ENCODE assay signal across 13 cellular contexts in genomic region chr6:151376440-151376839, GRCh38. TPM values are rescaled to one million over a fixed set of nuclear protein-coding genes. Genes with fewer than 3 reads are reported as not detected.
DNase-seq lines count a peak whose midpoint lies in the region; ATAC-seq and TF ChIP-seq lines count a peak whose summit lies in the region.
"Had no signal": no experiment of that assay in that cellular context is flagged by ENCODE, and none has a peak within 500 bp of the region (broad histone marks: within the 10 kb centered on the region; RNA-seq: fewer than 3 reads in every experiment).

No MANE protein-coding gene starts in this region.

- in situ Hi-C loops in transverse colon (cut with MboI; ENCODE audit: low pct_ligation_motif_present in 1 of 4, low pct_unique_long_range_greater_than_20kb in 1 of 4, low sequenced_read_pairs in 3 of 4) = no loop called here

- no peak overlapping the region for H3K4me2 ChIP-seq in PC-3 (ENCODE audit: low read length)

- 57 to 66% methylated on average over 1 of the region's 1 CpG for WGBS in transverse colon (ENCODE audit: low coverage in 1 of 2), 2 donors

- H3K4me3 ChIP-seq in CD4-positive, CD25-positive, alpha-beta regulatory T cell (ENCODE audit: low read depth, low read length) = peak overlapping the region; percentile 39
- H3K4me3 ChIP-seq in transverse colon = no peak overlapping the region
- H3K4me3 ChIP-seq in PC-3 (ENCODE audit: low read length) = no peak overlapping the region
- H3K4me3 ChIP-seq: MG63 had no signal

- peaks cover 91% of the 10 kb centered on the region for H3K4me1 ChIP-seq in CD4-positive, CD25-positive, alpha-beta regulatory T cell (ENCODE audit: control insufficient read depth, insufficient read depth, low read length, poor library complexity, severe bottlenecking)
- H3K4me1 ChIP-seq in transverse colon (peaks cover 4 to 19% (median 7%) of the 10 kb centered on the region in 4 donors), PC-3 (ENCODE audit: insufficient read depth, low read length) (peaks cover 15% of the 10 kb centered on the region)

- peaks cover 3% of the 10 kb centered on the region for H3F3A ChIP-seq in PC-3 (ENCODE audit: low read length, unreplicated experiment)

- H3K9me3 Mint-ChIP-seq in CD4-positive, CD25-positive, alpha-beta regulatory T cell = peaks cover 0 to 1% (median 0%) of the 10 kb centered on the region in 7 donors
- H3K9me3 Mint-ChIP-seq in HFFc6 (no peaks in the 10 kb centered on the region), endothelial cell (ENCODE audit: unreplicated experiment) (no peaks in the 10 kb centered on the region)

- peaks cover 16% of the 10 kb centered on the region for H3K36me3 ChIP-seq in CD4-positive, CD25-positive, alpha-beta regulatory T cell (ENCODE audit: control insufficient read depth, insufficient read depth, low read length)
- H3K36me3 ChIP-seq in transverse colon (peaks cover 0 to 8% (median 0%) of the 10 kb centered on the region in 4 donors), PC-3 (ENCODE audit: low read depth, low read length) (peaks cover 3% of the 10 kb centered on the region; the same call in 1 of the 2 replicates)

- peaks cover 83% of the 10 kb centered on the region for H3K79me2 ChIP-seq in PC-3 (ENCODE audit: low read length)

- no TSS peak for BruUV-seq in PC-3 (replicated peaks; lab: Mats Ljungman, UMichigan)

- peak in 1 of 3 donors; percentile 33 for DNase-seq in CD4-positive, CD25-positive, alpha-beta regulatory T cell
- DNase-seq in HFFc6 (no peak), RKO (ENCODE audit: low spot score) (peak; percentile 29), endothelial cell (ENCODE audit: low spot score) (no peak), NCI-H1930 (lab: John Stamatoyannopoulos, UW) (no peak), transverse colon (no peak), PC-3 (no peak)
- DNase-seq: COR-L47, MG63, NCI-H524 treated with DMSO at 0.1 percent for 48 hours had no signal

- H3K27ac ChIP-seq in CD4-positive, CD25-positive, alpha-beta regulatory T cell (ENCODE audit: insufficient read depth, low read length, poor library complexity, severe bottlenecking) = peak overlapping the region; percentile 37
- no peak overlapping the region for H3K27ac ChIP-seq in transverse colon
- no peak overlapping the region for H3K27ac ChIP-seq in PC-3 (ENCODE audit: low read length)

- no peak for ATAC-seq in CD4-positive, CD25-positive, alpha-beta regulatory T cell (ENCODE audit: low read depth in 2 of 2)
- ATAC-seq in PC-3 (no peak), GM19463 (IDR thresholded peaks at IDR 0.05; ENCODE audit: unreplicated experiment) (no peak)
- ATAC-seq: esophagus mucosa, SK-N-SH treated with all-trans-retinoic acid at 6 μM for 48 hours had no signal

- H3K4me3 Mint-ChIP-seq in CD4-positive, CD25-positive, alpha-beta regulatory T cell = peak overlapping the region; percentile 68 to 86 (median 73)
- H3K4me3 Mint-ChIP-seq in HFFc6 = no peak overlapping the region
- H3K4me3 Mint-ChIP-seq in endothelial cell (ENCODE audit: unreplicated experiment) = no peak overlapping the region

- TF ChIP-seq CTCF in HFFc6 (IDR thresholded peaks at IDR 0.05) = peak; percentile 33; the same call in 1 of the 2 replicates
- no peak for TF ChIP-seq CTCF in endothelial cell (IDR thresholded peaks at IDR 0.05; ENCODE audit: unreplicated experiment)
- TF ChIP-seq CTCF in transverse colon (IDR thresholded peaks at IDR 0.05) = no peak
- TF ChIP-seq CTCF in PC-3 (conservative IDR thresholded peaks at IDR 0.05; ENCODE audit: low read depth, low read length) = no peak

- H3K4me1 Mint-ChIP-seq in CD4-positive, CD25-positive, alpha-beta regulatory T cell = peaks cover 69 to 90% (median 79%) of the 10 kb centered on the region in 4 donors
- H3K4me1 Mint-ChIP-seq in HFFc6 (ENCODE audit: low read depth) = peaks cover 49% of the 10 kb centered on the region
- peaks cover 36% of the 10 kb centered on the region for H3K4me1 Mint-ChIP-seq in endothelial cell (ENCODE audit: unreplicated experiment)

- H3K36me3 Mint-ChIP-seq in CD4-positive, CD25-positive, alpha-beta regulatory T cell = peaks cover 21% of the 10 kb centered on the region
- H3K36me3 Mint-ChIP-seq in HFFc6 (ENCODE audit: low read depth) (peaks cover 17% of the 10 kb centered on the region), endothelial cell (ENCODE audit: low read depth, unreplicated experiment) (peaks cover 17% of the 10 kb centered on the region)

- H3K27me3 Mint-ChIP-seq in CD4-positive, CD25-positive, alpha-beta regulatory T cell = no peaks in the 10 kb centered on the region
- H3K27me3 Mint-ChIP-seq in HFFc6 (ENCODE audit: insufficient read depth) (no peaks in the 10 kb centered on the region; the same call in 1 of the 2 replicates), endothelial cell (ENCODE audit: unreplicated experiment) (no peaks in the 10 kb centered on the region)

- H2AFZ ChIP-seq in PC-3 (ENCODE audit: low read length) = no peak overlapping the region

- H3K9ac ChIP-seq in PC-3 (ENCODE audit: low read length) = no peak overlapping the region

- peak overlapping the region in 2 of 3 donors; percentile 42 to 77 for H3K27ac Mint-ChIP-seq in CD4-positive, CD25-positive, alpha-beta regulatory T cell
- no peak overlapping the region for H3K27ac Mint-ChIP-seq in HFFc6
- peak overlapping the region; percentile 4 for H3K27ac Mint-ChIP-seq in endothelial cell (ENCODE audit: unreplicated experiment)

- CTCF ChIA-PET in PC-3 (lab: Charles Lee) = interaction anchor here (0.6 kb wide), 1 partner anchor 42 kb away, joined by 4 read pairs; no protein-coding TSS in a partner anchor

- H3K27me3 ChIP-seq in CD4-positive, CD25-positive, alpha-beta regulatory T cell (ENCODE audit: control insufficient read depth, insufficient read depth, low read length) = no peaks in the 10 kb centered on the region
- H3K27me3 ChIP-seq in transverse colon (no peaks in the 10 kb centered on the region), PC-3 (ENCODE audit: low read length) (no peaks in the 10 kb centered on the region)
- H3K27me3 ChIP-seq: MG63 had no signal

- no peak for TF ChIP-seq EP300 in transverse colon (IDR thresholded peaks at IDR 0.05; ENCODE audit: low read depth)

- no peaks in the 10 kb centered on the region for H3K9me3 ChIP-seq in CD4-positive, CD25-positive, alpha-beta regulatory T cell (ENCODE audit: control insufficient read depth in 2 of 2, low read length in 2 of 2)
- no peaks in the 10 kb centered on the region for H3K9me3 ChIP-seq in transverse colon
- no peaks in the 10 kb centered on the region for H3K9me3 ChIP-seq in PC-3 (ENCODE audit: low read length)
- H3K9me3 ChIP-seq: MG63 had no signal

- POLR2A ChIA-PET in PC-3 (lab: Charles Lee; ENCODE audit: unreplicated experiment) = no interaction called here

- TF ChIP-seq POLR2A in transverse colon (IDR thresholded peaks at IDR 0.05) = no peak

- no peaks in the 10 kb centered on the region for H3K9me2 ChIP-seq in PC-3 (replicated peaks; ENCODE audit: low read length)

- H4K20me1 ChIP-seq in PC-3 (ENCODE audit: low read length) = no peaks in the 10 kb centered on the region

- intact Hi-C loops in transverse colon (cut with DNase I; ENCODE audit: low total_unique reads) (no loop called here), PC-3 (cut with micrococcal nuclease) (no loop called here)

RNA-seq across cellular contexts. Expression of gene ZBTB2, which starts 14.9 kb away (rescaled TPM):
- total RNA-seq in CD4-positive, CD25-positive, alpha-beta regulatory T cell = 31.9 TPM
- polyA plus RNA-seq in CD4-positive, CD25-positive, alpha-beta regulatory T cell = 10 to 100 TPM; 18.0 to 20.9 (median 19.5) TPM
- 10 to 100 TPM; 16.5 to 22.1 (median 19.3) TPM for total RNA-seq in HFFc6 (2021; fragmentation: NEBNext Ultra II Directional; extraction: Animal tissue kit (Norgen Biotek cat#: 25700))
- total RNA-seq in endothelial cell (ENCODE audit: unreplicated experiment) (11.6 TPM), transverse colon (1 to 10 TPM; 2.4 to 9.6 (median 7.6) TPM), PC-3 (2014; rRNA removed) (17.5 and 20.3 TPM in 2 replicates)

Comparison
In these comparisons a context has a peak if more than half of its experiments do, and no peak if none do; other contexts are left out.
1. H3K4me3 Mint-ChIP-seq: peak in CD4-positive, CD25-positive, alpha-beta regulatory T cell (4 of 4); none in HFFc6 (single experiment) and endothelial cell (single experiment).